Comparison of ENCODE assay signal across 8 cellular contexts in genomic region chr1:234065794-234066447, GRCh38.
A peak's percentile ranks its signal among the peaks of the same experiment; 100 is the strongest.
DNase-seq lines count a peak whose midpoint lies in the region; TF ChIP-seq lines count a peak whose summit lies in the region.

No MANE protein-coding gene starts in this region.

- intact Hi-C loops in ovary (cut with DNase I): no loop called here

- TF ChIP-seq CTCF in Peyer's patch (IDR thresholded peaks at IDR 0.05) (peak; percentile 29 to 71 (median 58)), ovary (IDR thresholded peaks at IDR 0.05) (no peak), type B pancreatic cell (conservative IDR thresholded peaks at IDR 0.05) (peak; percentile 93)

- H3K27ac ChIP-seq in Peyer's patch (no peak overlapping the region), ovary (no peak overlapping the region)

- TF ChIP-seq POLR2A in Peyer's patch (IDR thresholded peaks at IDR 0.05) (no peak), ovary (IDR thresholded peaks at IDR 0.05) (no peak)

- no peaks in the 10 kb centered on the region for H3K4me1 ChIP-seq in Peyer's patch
- H3K4me1 ChIP-seq in ovary (ENCODE audit: insufficient read depth): no peaks in the 10 kb centered on the region

- H3K36me3 Mint-ChIP-seq in type B pancreatic cell: no peaks in the 10 kb centered on the region

- no peaks in the 10 kb centered on the region for H3K4me1 Mint-ChIP-seq in type B pancreatic cell (ENCODE audit: unreplicated experiment)

- no peak for TF ChIP-seq EP300 in ovary (IDR thresholded peaks at IDR 0.05)

- H3K36me3 ChIP-seq in Peyer's patch (no peaks in the 10 kb centered on the region), ovary (no peaks in the 10 kb centered on the region)

- no peaks in the 10 kb centered on the region for H3K9me3 Mint-ChIP-seq in type B pancreatic cell

- H3K9me3 ChIP-seq in Peyer's patch (no peaks in the 10 kb centered on the region), ovary (no peaks in the 10 kb centered on the region)

- H3K27me3 Mint-ChIP-seq in type B pancreatic cell: peaks cover 4% of the 10 kb centered on the region

- H3K4me3 Mint-ChIP-seq in type B pancreatic cell: no peak overlapping the region

- WGBS in ovary, 3 donors: 29 to 34% (median 30%) methylated on average over 17 of the region's 17 CpGs

- no peak overlapping the region for H3K27ac Mint-ChIP-seq in type B pancreatic cell

- H3K27me3 ChIP-seq in Peyer's patch (no peaks in the 10 kb centered on the region), ovary (no peaks in the 10 kb centered on the region)

- H3K4me3 ChIP-seq in Peyer's patch (no peak overlapping the region), ovary (no peak overlapping the region)

- DNase-seq in NCI-H2196 (lab: John Stamatoyannopoulos, UW; ENCODE audit: unreplicated experiment) (peak; percentile 35), NCI-H2196 treated with DMSO at 0.1 percent for 48 hours (lab: John Stamatoyannopoulos, UW; ENCODE audit: unreplicated experiment) (no peak), HUDEP-2 (lab: John Stamatoyannopoulos, UW; ENCODE audit: unreplicated experiment in 76 of 76) (peak in 63 of 76 experiments; percentile 4 to 75 (median 38)), Peyer's patch (peak; percentile 67 to 90 (median 79)), activated T-helper 1 cell treated with Interleukin-2 at 50 U/mL for 16 hours (ENCODE audit: low read depth) (peak; percentile 45), fibroblast of the conjunctiva (ENCODE audit: low read depth) (peak; percentile 24), ovary (peak in 4 of 5 donors; percentile 36 to 69 (median 47)), type B pancreatic cell (ENCODE audit: extremely low spot score, unreplicated experiment) (peak; percentile 82)

Comparison
In these comparisons a context has a peak if more than half of its experiments do, and no peak if none do; other contexts are left out.
1. CTCF ChIP-seq: peak in Peyer's patch (6 of 6) and type B pancreatic cell (single experiment); none in ovary (0 of 3).